Comparison of ENCODE assay signal across 11 cellular contexts in genomic region chr11:35009191-35009940, GRCh38.
DNase-seq lines count a peak whose midpoint lies in the region; ATAC-seq, FAIRE-seq and TF ChIP-seq lines count a peak whose summit lies in the region.
"Had no signal": no experiment of that assay in that cellular context is flagged by ENCODE, and none has a peak within 500 bp of the region (broad histone marks: within the 10 kb centered on the region; RNA-seq: fewer than 3 reads in every experiment).

No MANE protein-coding gene starts in this region.

- H3K9me3 ChIP-seq in astrocyte (ENCODE audit: insufficient read depth, low read depth, low read length) (no peaks in the 10 kb centered on the region), lung (ENCODE audit: control insufficient read depth in 2 of 2, insufficient read depth in 1 of 2, low read length in 1 of 2) (no peaks in the 10 kb centered on the region)
- H3K9me3 ChIP-seq: sigmoid colon, thyroid gland had no signal

- H3K36me3 ChIP-seq in astrocyte (ENCODE audit: insufficient read depth, low read length) = no peaks in the 10 kb centered on the region
- no peaks in the 10 kb centered on the region for H3K36me3 ChIP-seq in lung (ENCODE audit: control insufficient read depth in 2 of 2, insufficient read depth in 2 of 2, low read length in 2 of 2)
- H3K36me3 ChIP-seq: sigmoid colon, thyroid gland had no signal

- 66 to 84% methylated on average over 5 of the region's 5 CpGs for WGBS in lung, 2 donors

- no peak overlapping the region for H3K4me3 ChIP-seq in astrocyte (ENCODE audit: insufficient read depth, low read depth, low read length)
- no peak overlapping the region for H3K4me3 ChIP-seq in lung
- H3K4me3 ChIP-seq: sigmoid colon, thyroid gland had no signal

- H3K27me3 ChIP-seq in astrocyte (ENCODE audit: insufficient read depth, low read length) (no peaks in the 10 kb centered on the region), lung (ENCODE audit: control insufficient read depth, insufficient read depth) (no peaks in the 10 kb centered on the region)
- H3K27me3 ChIP-seq: sigmoid colon, thyroid gland had no signal

- no peaks in the 10 kb centered on the region for H3K36me3 Mint-ChIP-seq in astrocyte (ENCODE audit: low read depth, unreplicated experiment)

- H3K4me1 ChIP-seq in astrocyte (ENCODE audit: insufficient read depth, low read length) = peaks cover 28% of the 10 kb centered on the region
- no peaks in the 10 kb centered on the region for H3K4me1 ChIP-seq in lung (ENCODE audit: control insufficient read depth in 2 of 2, insufficient read depth in 2 of 2, low read length in 2 of 2)

- peak; percentile 50 for ATAC-seq in lung (ENCODE audit: insufficient read depth, low FRiP score)
- no peak for ATAC-seq in HG02642 (IDR thresholded peaks at IDR 0.05; ENCODE audit: poor library complexity, unreplicated experiment)
- no peak for ATAC-seq in GM18520 (IDR thresholded peaks at IDR 0.05; ENCODE audit: unreplicated experiment)
- no peak for ATAC-seq in HG02623 (IDR thresholded peaks at IDR 0.05; ENCODE audit: unreplicated experiment)

- DNase-seq in AG08395 (ENCODE audit: low spot score) (peak; percentile 81), LHCN-M2 (ENCODE audit: low read depth) (peak; percentile 89), astrocyte (ENCODE audit: low read depth) (peak; percentile 82), lung (ENCODE audit: low spot score) (peak; percentile 48), NOMO-1 treated with DMSO at 0.1 percent for 48 hours (lab: John Stamatoyannopoulos, UW; ENCODE audit: unreplicated experiment) (no peak)
- DNase-seq: DMS53, sigmoid colon, thyroid gland had no signal

- TF ChIP-seq CTCF in astrocyte (IDR thresholded peaks at IDR 0.05; ENCODE audit: insufficient read depth, low read depth, low read length) (no peak), lung (IDR thresholded peaks at IDR 0.05; ENCODE audit: control extremely low read depth, extremely low read depth) (no peak)

- H2AFZ ChIP-seq in astrocyte (ENCODE audit: low read depth, low read length) = no peak overlapping the region

- FAIRE-seq in astrocyte (lab: Jason Lieb, UNC) = no peak

- peak overlapping the region; percentile 13 for H3K9ac ChIP-seq in astrocyte (ENCODE audit: low read length)

- no peaks in the 10 kb centered on the region for H3K9me3 Mint-ChIP-seq in astrocyte (ENCODE audit: unreplicated experiment)

- no peak overlapping the region for H3K27ac Mint-ChIP-seq in astrocyte (ENCODE audit: unreplicated experiment)

- H3K4me1 Mint-ChIP-seq in astrocyte (ENCODE audit: low read depth, unreplicated experiment) = peaks cover 3% of the 10 kb centered on the region

- H3K4me2 ChIP-seq in astrocyte (ENCODE audit: low read length) = peak overlapping the region; percentile 49

- H3K27me3 Mint-ChIP-seq in astrocyte (ENCODE audit: low read depth, unreplicated experiment) = no peaks in the 10 kb centered on the region

- H4K20me1 ChIP-seq in astrocyte (ENCODE audit: insufficient read depth, low read length) = no peaks in the 10 kb centered on the region

- H3K79me2 ChIP-seq in astrocyte (ENCODE audit: insufficient read depth, low read length) = no peaks in the 10 kb centered on the region

- H3K27ac ChIP-seq in astrocyte (ENCODE audit: low read depth, low read length) = peak overlapping the region; percentile 52
- H3K27ac ChIP-seq in lung (ENCODE audit: low read depth in 1 of 2, low read length in 1 of 2) = no peak overlapping the region
- H3K27ac ChIP-seq: thyroid gland had no signal

- H3K4me3 Mint-ChIP-seq in astrocyte (ENCODE audit: unreplicated experiment) = no peak overlapping the region
